In the genomic region with DNA sequence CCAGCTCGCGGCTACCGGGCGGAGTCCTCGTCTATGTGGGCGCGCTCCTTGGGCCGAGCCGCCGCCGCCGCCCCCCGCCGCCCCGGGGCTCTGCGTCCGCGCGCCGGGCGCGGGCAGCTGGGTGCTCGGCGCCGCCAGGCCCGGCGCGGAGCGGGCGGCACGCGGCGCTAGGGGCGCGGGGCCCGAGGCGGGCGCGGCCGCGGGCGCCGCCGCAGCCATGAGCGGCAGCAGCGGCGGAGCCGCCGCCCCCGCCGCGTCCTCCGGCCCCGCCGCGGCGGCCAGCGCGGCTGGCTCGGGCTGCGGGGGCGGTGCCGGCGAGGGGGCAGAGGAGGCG, we compare ENCODE assay signal across 8 cellular contexts. TPM values are rescaled to one million over a fixed set of nuclear protein-coding genes. Genes with fewer than 3 reads are reported as not detected.
DNase-seq lines count a peak whose midpoint lies in the region; ATAC-seq and TF ChIP-seq lines count a peak whose summit lies in the region.

No MANE protein-coding gene starts in this region.

- peaks cover 43% of the 10 kb centered on the region for H3K79me2 ChIP-seq in smooth muscle cell (ENCODE audit: low read depth)

- peak; percentile 7 for ATAC-seq in activated naive CD8-positive, alpha-beta T cell treated with anti-CD3 and anti-CD28 coated beads, Interleukin-2, amount 50 U/mL, for 24 hours
- ATAC-seq in HG03520 (IDR thresholded peaks at IDR 0.05; ENCODE audit: unreplicated experiment) = peak; percentile 6

- peaks cover 56% of the 10 kb centered on the region for H3K27me3 Mint-ChIP-seq in activated naive CD8-positive, alpha-beta T cell treated with anti-CD3 and anti-CD28 coated beads, Interleukin-2, amount 50 U/mL, for 24 hours
- peaks cover 51% of the 10 kb centered on the region for H3K27me3 Mint-ChIP-seq in activated naive CD8-positive, alpha-beta T cell treated with anti-CD3 and anti-CD28 coated beads for 36 hours

- peaks cover 43% of the 10 kb centered on the region for H4K20me1 ChIP-seq in smooth muscle cell (ENCODE audit: low read depth)

- H3K36me3 ChIP-seq in smooth muscle cell (ENCODE audit: low read depth) = no peaks in the 10 kb centered on the region

- H3K4me3 ChIP-seq in epithelial cell of esophagus (ENCODE audit: low read length) (peak overlapping the region; percentile 88), smooth muscle cell (peak overlapping the region; percentile 99)

- no peaks in the 10 kb centered on the region for H3K36me3 Mint-ChIP-seq in activated naive CD8-positive, alpha-beta T cell treated with anti-CD3 and anti-CD28 coated beads, Interleukin-2, amount 50 U/mL, for 24 hours (ENCODE audit: low read depth)
- no peaks in the 10 kb centered on the region for H3K36me3 Mint-ChIP-seq in activated naive CD8-positive, alpha-beta T cell treated with anti-CD3 and anti-CD28 coated beads for 36 hours

- H3K9ac ChIP-seq in smooth muscle cell (ENCODE audit: low read depth) = no peak overlapping the region

- H3K27ac Mint-ChIP-seq in activated naive CD8-positive, alpha-beta T cell treated with anti-CD3 and anti-CD28 coated beads, Interleukin-2, amount 50 U/mL, for 24 hours = no peak overlapping the region
- H3K27ac Mint-ChIP-seq in activated naive CD8-positive, alpha-beta T cell treated with anti-CD3 and anti-CD28 coated beads for 36 hours = no peak overlapping the region

- peak overlapping the region; percentile 97 for H3K27ac ChIP-seq in smooth muscle cell (ENCODE audit: low read depth)

- H2AFZ ChIP-seq in smooth muscle cell (ENCODE audit: low read depth) = no peak overlapping the region

- H3K4me1 ChIP-seq in smooth muscle cell (ENCODE audit: low read depth) = peaks cover 30% of the 10 kb centered on the region

- H3K4me3 Mint-ChIP-seq in activated naive CD8-positive, alpha-beta T cell treated with anti-CD3 and anti-CD28 coated beads, Interleukin-2, amount 50 U/mL, for 24 hours = no peak overlapping the region
- H3K4me3 Mint-ChIP-seq in activated naive CD8-positive, alpha-beta T cell treated with anti-CD3 and anti-CD28 coated beads for 36 hours = no peak overlapping the region

- H3K27me3 ChIP-seq in smooth muscle cell (ENCODE audit: low read depth) = no peaks in the 10 kb centered on the region

- peak overlapping the region; percentile 96 for H3K4me2 ChIP-seq in smooth muscle cell

- H3K9me3 ChIP-seq in smooth muscle cell (replicated peaks; ENCODE audit: low read depth) = no peaks in the 10 kb centered on the region

- DNase-seq in activated naive CD8-positive, alpha-beta T cell treated with anti-CD3 and anti-CD28 coated beads, Interleukin-2, amount 50 U/mL, for 24 hours = no peak
- no peak for DNase-seq in activated naive CD8-positive, alpha-beta T cell treated with anti-CD3 and anti-CD28 coated beads for 36 hours
- DNase-seq in epithelial cell of esophagus (ENCODE audit: low read depth) (no peak), smooth muscle cell (lab: John Stamatoyannopoulos, UW; ENCODE audit: unreplicated experiment) (no peak), NCI-H526 treated with DMSO at 0.1 percent for 48 hours (lab: John Stamatoyannopoulos, UW) (no peak), NCI-H526 (lab: John Stamatoyannopoulos, UW) (no peak)
- no peak for DNase-seq in activated CD8-positive, alpha-beta memory T cell treated with anti-CD3 and anti-CD28 coated beads for 24 hours

- WGBS in smooth muscle cell (ENCODE audit: low lambda C conversion rate) = 0% methylated on average over 5 of the region's 65 CpGs

- peaks cover 11% of the 10 kb centered on the region for H3K4me1 Mint-ChIP-seq in activated naive CD8-positive, alpha-beta T cell treated with anti-CD3 and anti-CD28 coated beads, Interleukin-2, amount 50 U/mL, for 24 hours
- H3K4me1 Mint-ChIP-seq in activated naive CD8-positive, alpha-beta T cell treated with anti-CD3 and anti-CD28 coated beads for 36 hours = peaks cover 8% of the 10 kb centered on the region

- no peaks in the 10 kb centered on the region for H3F3A ChIP-seq in smooth muscle cell (ENCODE audit: low read depth)

- no peak for TF ChIP-seq CTCF in epithelial cell of esophagus (IDR thresholded peaks at IDR 0.05; ENCODE audit: insufficient read depth, low read depth, low read length, missing control alignments)
- no peak for TF ChIP-seq CTCF in smooth muscle cell (IDR thresholded peaks at IDR 0.05; ENCODE audit: borderline replicate concordance, insufficient read depth, poor library complexity, severe bottlenecking)

- H3K9me3 Mint-ChIP-seq in activated naive CD8-positive, alpha-beta T cell treated with anti-CD3 and anti-CD28 coated beads, Interleukin-2, amount 50 U/mL, for 24 hours = no peaks in the 10 kb centered on the region
- H3K9me3 Mint-ChIP-seq in activated naive CD8-positive, alpha-beta T cell treated with anti-CD3 and anti-CD28 coated beads for 36 hours = no peaks in the 10 kb centered on the region

RNA-seq across cellular contexts. Expression of gene TRIO, which starts 0.3 kb away (rescaled TPM):
- 1 to 10 TPM; 7.4 to 9.8 TPM for total RNA-seq in activated naive CD8-positive, alpha-beta T cell treated with anti-CD3 and anti-CD28 coated beads for 36 hours
- total RNA-seq in smooth muscle cell = 109 and 118 TPM in 2 replicates
- polyA plus RNA-seq in smooth muscle cell = 10.2 and 30.3 TPM in 2 replicates

Comparison
In these comparisons a context has a peak if more than half of its experiments do, and no peak if none do; other contexts are left out.
1. RNA of gene TRIO, which starts 0.3 kb away (total RNA-seq): 109 to 118 TPM in smooth muscle cell; 7.4 to 9.8 TPM in activated naive CD8-positive, alpha-beta T cell treated with anti-CD3 and anti-CD28 coated beads for 36 hours; every median in the first group is over 10 times any median in the second.